ENCODE assay signal across 20 cellular contexts in the genomic region with DNA sequence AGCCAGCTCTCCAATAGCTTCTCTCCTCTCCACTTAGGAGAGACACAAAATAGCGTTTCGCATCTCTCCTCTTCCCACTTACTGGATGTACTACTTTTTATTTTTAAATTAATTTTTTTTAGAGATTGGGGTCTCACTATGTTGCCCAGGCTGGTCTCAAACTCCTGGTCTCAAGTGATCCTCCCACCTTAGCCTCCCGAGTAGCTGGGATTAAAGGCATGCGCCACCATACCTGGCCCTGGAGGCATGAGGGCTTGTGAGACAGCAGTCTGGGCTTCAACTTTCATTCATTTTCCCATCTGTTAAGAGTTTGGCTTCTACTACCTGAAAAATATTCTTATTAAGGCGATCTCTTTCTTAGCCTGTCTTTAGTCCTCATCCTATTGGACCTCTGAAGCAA. TPM values are rescaled to one million over a fixed set of nuclear protein-coding genes. Genes with fewer than 3 reads are reported as not detected.
A peak's percentile ranks its signal among the peaks of the same experiment; 100 is the strongest.
DNase-seq lines count a peak whose midpoint lies in the region; ATAC-seq and TF ChIP-seq lines count a peak whose summit lies in the region.
"Had no signal": no experiment of that assay in that cellular context is flagged by ENCODE, and none has a peak within 500 bp of the region (broad histone marks: within the 10 kb centered on the region; RNA-seq: fewer than 3 reads in every experiment).

No MANE protein-coding gene starts in this region.

- H3K4me3 ChIP-seq in HEK293 (ENCODE audit: low read depth, low read length) = no peak overlapping the region

- TF ChIP-seq CTCF in HEK293 (tag by site-specific recombination; IDR thresholded peaks at IDR 0.05) = no peak

- H3K9me3 ChIP-seq in HEK293 (ENCODE audit: control insufficient read depth, insufficient read depth, low read depth, low read length) = no peaks in the 10 kb centered on the region

- ATAC-seq in naive thymus-derived CD8-positive, alpha-beta T cell = no peak
- ATAC-seq: sciatic nerve had no signal

- CTCF ChIA-PET in HEK293 (lab: Yijun Ruan, JAX) = interaction anchor here (0.7 to 8.6 kb wide), 2 partner anchors 30 to 72 kb away, joined by 3 to 65 read pairs; a partner anchor contains a TSS

- H3K4me1 ChIP-seq in HEK293 (ENCODE audit: control insufficient read depth, insufficient read depth, low read length) = no peaks in the 10 kb centered on the region

- no peaks in the 10 kb centered on the region for H3K9me3 Mint-ChIP-seq in activated T-helper 1 cell treated with anti-CD3 and anti-CD28 coated beads, Interleukin-12 subunit alpha, Interleukin-12 subunit beta, Interleukin-2, Interleukin-4 antibody, amounts not matched to agents 30 ng/mL and 10 ng/mL and 1 ng/mL, durations not matched to agents 14 hours and 24 hours and 36 hours
- no peaks in the 10 kb centered on the region for H3K9me3 Mint-ChIP-seq in naive thymus-derived CD8-positive, alpha-beta T cell
- H3K9me3 Mint-ChIP-seq: type B pancreatic cell had no signal

- peak; percentile 38 for DNase-seq in activated effector memory CD4-positive, alpha-beta T cell treated with anti-CD3 and anti-CD28 coated beads, Interleukin-2, amount 50 U/mL, for 16 hours
- DNase-seq in activated effector memory CD4-positive, alpha-beta T cell treated with Interleukin-2 at 50 U/mL for 16 hours = no peak
- DNase-seq in activated T-helper 1 cell treated with anti-CD3 and anti-CD28 coated beads, Interleukin-12 subunit alpha, Interleukin-12 subunit beta, Interleukin-2, Interleukin-4 antibody, amounts not matched to agents 30 ng/mL and 10 ng/mL and 1 ng/mL, durations not matched to agents 14 hours and 24 hours and 36 hours (ENCODE audit: low spot score) = no peak
- DNase-seq in naive thymus-derived CD8-positive, alpha-beta T cell = no peak
- DNase-seq in NCI-H774 (lab: John Stamatoyannopoulos, UW) = no peak
- no peak for DNase-seq in NCI-H2029 (lab: John Stamatoyannopoulos, UW)
- DNase-seq in medulla oblongata (ENCODE audit: extremely low spot score) = no peak
- DNase-seq: activated CD8-positive, alpha-beta memory T cell treated with anti-CD3 and anti-CD28 coated beads for 24 hours; activated gamma-delta T cell; C1 segment of cervical spinal cord; cerebellar nuclear complex; EL; head of caudate nucleus; MV-4-11; NCI-H2171; NCI-H510A treated with DMSO at 0.1 percent for 48 hours had no signal

- H3K27ac ChIP-seq in HEK293 (ENCODE audit: extremely low read depth, low read depth, low read length) = no peak overlapping the region
- H3K27ac ChIP-seq: VCaP had no signal

- intact Hi-C loops in activated T-helper 1 cell treated with anti-CD3 and anti-CD28 coated beads, Interleukin-12 subunit alpha, Interleukin-12 subunit beta, Interleukin-2, Interleukin-4 antibody, amounts not matched to agents 30 ng/mL and 10 ng/mL and 1 ng/mL, durations not matched to agents 14 hours and 24 hours and 36 hours (cut with micrococcal nuclease) = no loop called here

- H3K27me3 Mint-ChIP-seq in activated T-helper 1 cell treated with anti-CD3 and anti-CD28 coated beads, Interleukin-12 subunit alpha, Interleukin-12 subunit beta, Interleukin-2, Interleukin-4 antibody, amounts not matched to agents 30 ng/mL and 10 ng/mL and 1 ng/mL, durations not matched to agents 14 hours and 24 hours and 36 hours (ENCODE audit: insufficient read depth) = no peaks in the 10 kb centered on the region
- H3K27me3 Mint-ChIP-seq in naive thymus-derived CD8-positive, alpha-beta T cell = no peaks in the 10 kb centered on the region
- H3K27me3 Mint-ChIP-seq: type B pancreatic cell had no signal

- H3K27ac Mint-ChIP-seq in activated T-helper 1 cell treated with anti-CD3 and anti-CD28 coated beads, Interleukin-12 subunit alpha, Interleukin-12 subunit beta, Interleukin-2, Interleukin-4 antibody, amounts not matched to agents 30 ng/mL and 10 ng/mL and 1 ng/mL, durations not matched to agents 14 hours and 24 hours and 36 hours = peak overlapping the region; percentile 80
- peak overlapping the region; percentile 83 to 98 (median 94) for H3K27ac Mint-ChIP-seq in naive thymus-derived CD8-positive, alpha-beta T cell
- H3K27ac Mint-ChIP-seq: type B pancreatic cell had no signal

- H3K4me1 Mint-ChIP-seq in activated T-helper 1 cell treated with anti-CD3 and anti-CD28 coated beads, Interleukin-12 subunit alpha, Interleukin-12 subunit beta, Interleukin-2, Interleukin-4 antibody, amounts not matched to agents 30 ng/mL and 10 ng/mL and 1 ng/mL, durations not matched to agents 14 hours and 24 hours and 36 hours (ENCODE audit: low read depth) = peaks cover 80% of the 10 kb centered on the region
- peaks cover 42 to 82% (median 69%) of the 10 kb centered on the region in 4 donors for H3K4me1 Mint-ChIP-seq in naive thymus-derived CD8-positive, alpha-beta T cell

- H3K36me3 Mint-ChIP-seq in activated T-helper 1 cell treated with anti-CD3 and anti-CD28 coated beads, Interleukin-12 subunit alpha, Interleukin-12 subunit beta, Interleukin-2, Interleukin-4 antibody, amounts not matched to agents 30 ng/mL and 10 ng/mL and 1 ng/mL, durations not matched to agents 14 hours and 24 hours and 36 hours (ENCODE audit: low read depth) = peaks cover 73% of the 10 kb centered on the region
- H3K36me3 Mint-ChIP-seq in naive thymus-derived CD8-positive, alpha-beta T cell = peaks cover 5 to 92% (median 29%) of the 10 kb centered on the region in 3 donors

- H3K36me3 ChIP-seq in HEK293 (ENCODE audit: control insufficient read depth in 2 of 2, insufficient read depth in 1 of 2, low read length in 2 of 2) = peaks cover 18 to 77% of the 10 kb centered on the region in 2 experiments; a peak in 2 of 3 replicates

- H3K4me3 Mint-ChIP-seq in activated T-helper 1 cell treated with anti-CD3 and anti-CD28 coated beads, Interleukin-12 subunit alpha, Interleukin-12 subunit beta, Interleukin-2, Interleukin-4 antibody, amounts not matched to agents 30 ng/mL and 10 ng/mL and 1 ng/mL, durations not matched to agents 14 hours and 24 hours and 36 hours = peak overlapping the region; percentile 19
- H3K4me3 Mint-ChIP-seq in naive thymus-derived CD8-positive, alpha-beta T cell = peak overlapping the region in 8 of 10 donors; percentile 12 to 87 (median 68)
- H3K4me3 Mint-ChIP-seq: type B pancreatic cell had no signal

- POLR2A ChIA-PET in HEK293 (lab: Yijun Ruan, JAX) = interaction anchor here (0.7 kb wide), 1 partner anchor 18 kb away, joined by 3 read pairs; a partner anchor contains a TSS
- POLR2A ChIA-PET in naive thymus-derived CD8-positive, alpha-beta T cell (lab: Charles Lee) = interaction anchor here (34.3 to 40.3 kb wide), 2 partner anchors 3 to 17 kb away, joined by 1294 read pairs; a partner anchor contains a TSS

TF ChIP-seq in HEK293, 187 proteins besides CTCF, POLR2A, EP300 and RAD21:
- TF ChIP-seq ZNF121 (tag by site-specific recombination; IDR thresholded peaks at IDR 0.05) (peak; percentile 67; the same call in 1 of the 2 replicates), ZNF48 (tag by site-specific recombination; IDR thresholded peaks at IDR 0.05) (no peak)

RNA-seq across cellular contexts. Expression of a gene that starts 18.3 kb away (rescaled TPM):
- 26.5 and 27.6 TPM in 2 replicates for total RNA-seq in activated T-helper 1 cell treated with anti-CD3 and anti-CD28 coated beads, Interleukin-12 subunit alpha, Interleukin-12 subunit beta, Interleukin-2, Interleukin-4 antibody, amounts not matched to agents 30 ng/mL and 10 ng/mL and 1 ng/mL, durations not matched to agents 14 hours and 24 hours and 36 hours
- 10 to 100 TPM; 46.0 to 52.0 TPM for total RNA-seq in naive thymus-derived CD8-positive, alpha-beta T cell
- polyA plus RNA-seq in naive thymus-derived CD8-positive, alpha-beta T cell = 10 to 100 TPM; 18.8 to 27.5 (median 23.3) TPM

RNA-seq across cellular contexts. Expression of a gene that starts 18.4 kb away (rescaled TPM):
- total RNA-seq in activated T-helper 1 cell treated with anti-CD3 and anti-CD28 coated beads, Interleukin-12 subunit alpha, Interleukin-12 subunit beta, Interleukin-2, Interleukin-4 antibody, amounts not matched to agents 30 ng/mL and 10 ng/mL and 1 ng/mL, durations not matched to agents 14 hours and 24 hours and 36 hours = 80.6 and 85.2 TPM in 2 replicates
- 100 to 1,000 TPM; 110 to 112 TPM for total RNA-seq in naive thymus-derived CD8-positive, alpha-beta T cell
- 10 to 100 TPM; 35.7 to 49.9 (median 43.2) TPM for polyA plus RNA-seq in naive thymus-derived CD8-positive, alpha-beta T cell

RNA-seq across cellular contexts. Expression of a gene that starts 28.1 kb away (rescaled TPM):
- 139 and 143 TPM in 2 replicates for total RNA-seq in activated T-helper 1 cell treated with anti-CD3 and anti-CD28 coated beads, Interleukin-12 subunit alpha, Interleukin-12 subunit beta, Interleukin-2, Interleukin-4 antibody, amounts not matched to agents 30 ng/mL and 10 ng/mL and 1 ng/mL, durations not matched to agents 14 hours and 24 hours and 36 hours
- 100 to 1,000 TPM; 211 to 228 TPM for total RNA-seq in naive thymus-derived CD8-positive, alpha-beta T cell
- 10 to 100 TPM; 14.3 to 20.2 (median 19.2) TPM for polyA plus RNA-seq in naive thymus-derived CD8-positive, alpha-beta T cell

RNA-seq across cellular contexts. Expression of a gene that starts 47.3 kb away (rescaled TPM):
- 8.6 and 8.8 TPM in 2 replicates for total RNA-seq in activated T-helper 1 cell treated with anti-CD3 and anti-CD28 coated beads, Interleukin-12 subunit alpha, Interleukin-12 subunit beta, Interleukin-2, Interleukin-4 antibody, amounts not matched to agents 30 ng/mL and 10 ng/mL and 1 ng/mL, durations not matched to agents 14 hours and 24 hours and 36 hours
- total RNA-seq in naive thymus-derived CD8-positive, alpha-beta T cell = 1 to 10 TPM; 6.3 to 8.0 TPM
- 1 to 10 TPM; 2.4 to 9.6 (median 4.6) TPM for polyA plus RNA-seq in naive thymus-derived CD8-positive, alpha-beta T cell

RNA-seq across cellular contexts. Expression of a gene that starts 56.5 kb away (rescaled TPM):
- total RNA-seq in activated T-helper 1 cell treated with anti-CD3 and anti-CD28 coated beads, Interleukin-12 subunit alpha, Interleukin-12 subunit beta, Interleukin-2, Interleukin-4 antibody, amounts not matched to agents 30 ng/mL and 10 ng/mL and 1 ng/mL, durations not matched to agents 14 hours and 24 hours and 36 hours = 0.10 and 0.12 TPM in 2 replicates
- total RNA-seq in naive thymus-derived CD8-positive, alpha-beta T cell = under 1 TPM; 0.22 to 0.36 TPM
- under 1 TPM in 1 of 3 donors, not detected in 2; 0.64 TPM for polyA plus RNA-seq in naive thymus-derived CD8-positive, alpha-beta T cell
